Comparison of ENCODE assay signal across 9 cellular contexts in the genomic region with DNA sequence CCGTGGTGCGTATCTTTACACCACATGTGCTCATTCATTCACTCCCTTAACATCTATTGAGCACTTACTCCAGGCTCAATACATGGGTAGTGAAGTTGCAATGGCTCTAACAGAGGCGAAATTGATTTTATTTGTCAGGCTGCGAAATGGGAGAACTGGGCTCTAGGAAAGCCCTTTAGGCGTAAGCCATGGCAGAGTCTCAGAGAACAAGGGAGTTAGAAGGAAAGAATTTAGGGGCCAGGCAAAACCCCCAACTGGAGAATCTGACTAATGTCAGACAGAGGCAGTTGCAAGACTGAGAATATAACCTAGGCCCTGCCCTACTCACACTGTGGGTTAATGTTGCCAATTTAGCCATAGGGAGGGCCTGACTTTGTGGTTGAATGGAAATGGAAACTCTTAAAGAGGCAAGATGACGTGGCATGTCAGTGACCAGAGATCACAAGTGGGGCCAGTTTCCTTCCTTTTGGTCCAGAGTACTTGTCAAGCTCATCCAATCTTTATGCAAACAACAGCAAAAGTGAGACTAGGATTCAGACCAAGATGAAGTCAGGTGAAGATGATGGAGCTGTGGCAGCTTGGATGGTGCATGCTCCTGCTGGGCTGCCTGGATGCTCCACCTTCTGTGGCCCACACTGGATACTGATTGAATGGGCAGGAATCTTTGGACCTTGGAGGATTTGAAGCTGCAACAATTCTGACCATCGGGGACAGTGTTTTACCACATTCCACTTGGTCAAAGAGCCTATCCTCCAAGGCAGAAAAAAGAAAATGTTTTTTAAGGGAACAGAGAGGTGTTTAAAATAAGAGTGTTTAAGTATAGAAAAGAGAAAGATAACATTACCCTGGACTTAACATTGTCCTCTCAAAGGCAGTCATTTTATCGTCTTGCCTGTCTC.
DNase-seq lines count a peak whose midpoint lies in the region; ATAC-seq and TF ChIP-seq lines count a peak whose summit lies in the region.
"Had no signal": no experiment of that assay in that cellular context is flagged by ENCODE, and none has a peak within 500 bp of the region (broad histone marks: within the 10 kb centered on the region; RNA-seq: fewer than 3 reads in every experiment).

No MANE protein-coding gene starts in this region.

- POLR2A ChIA-PET in activated CD4-positive, alpha-beta T cell treated with anti-CD3 and anti-CD28 coated beads for 36 hours (lab: Charles Lee) = no interaction called here

- H3F3A ChIP-seq in MM.1S (ENCODE audit: insufficient read depth, low read length) = no peaks in the 10 kb centered on the region

- no peaks in the 10 kb centered on the region for H3K27me3 ChIP-seq in MM.1S (replicated peaks; ENCODE audit: insufficient read depth, low read length)
- H3K27me3 ChIP-seq: thyroid gland had no signal

- H3K4me1 ChIP-seq in MM.1S (ENCODE audit: low read length) = peaks cover 12% of the 10 kb centered on the region
- H3K4me1 ChIP-seq: thyroid gland had no signal

- peak; percentile 14 for ATAC-seq in activated CD4-positive, alpha-beta T cell treated with anti-CD3 and anti-CD28 coated beads for 36 hours
- peak; percentile 53 to 60 for ATAC-seq in stimulated activated naive B cell treated with anti-CD40 and anti-IgM and Interleukin-4, amounts not matched to agents 10 μg/mL and 1 μg/mL and 100 μg/mL, for 72 hours (replicated peaks)
- ATAC-seq in HG03469 (IDR thresholded peaks at IDR 0.05; ENCODE audit: unreplicated experiment) (no peak), GM21367 (IDR thresholded peaks at IDR 0.05; ENCODE audit: unreplicated experiment) (no peak)

- no peaks in the 10 kb centered on the region for H3K9me2 ChIP-seq in MM.1S (replicated peaks; ENCODE audit: insufficient read depth, low read length)

- H3K4me2 ChIP-seq in MM.1S (ENCODE audit: low read depth, low read length) = peak overlapping the region; percentile 28

- no peak overlapping the region for H3K27ac ChIP-seq in MM.1S (ENCODE audit: low read length)
- no peak overlapping the region for H3K27ac ChIP-seq in coronary artery
- H3K27ac ChIP-seq: thyroid gland had no signal

- no peaks in the 10 kb centered on the region for H3K79me2 ChIP-seq in MM.1S (ENCODE audit: low read length)

- H3K36me3 ChIP-seq in MM.1S (replicated peaks; ENCODE audit: insufficient read depth, low read length) = no peaks in the 10 kb centered on the region
- H3K36me3 ChIP-seq: thyroid gland had no signal

- H2AFZ ChIP-seq in MM.1S (ENCODE audit: low read length) = peak overlapping the region; percentile 46; the same call in 1 of the 2 replicates

- TF ChIP-seq CTCF in MM.1S (IDR thresholded peaks at IDR 0.05; ENCODE audit: low read length) = no peak
- no peak for TF ChIP-seq CTCF in coronary artery (IDR thresholded peaks at IDR 0.05)

- DNase-seq in activated CD4-positive, alpha-beta T cell treated with anti-CD3 and anti-CD28 coated beads for 36 hours = no peak
- DNase-seq in activated CD4-positive, alpha-beta T cell treated with anti-CD3 and anti-CD28 coated beads, Interleukin-2, amount 50 U/mL, for 4 hours = no peak
- DNase-seq in MM.1S (peak; percentile 40), coronary artery (ENCODE audit: low spot score) (peak; percentile 35), NCI-H524 (lab: John Stamatoyannopoulos, UW) (no peak)
- no peak for DNase-seq in stimulated activated naive B cell treated with anti-CD40 and anti-IgM and Interleukin-4, amounts not matched to agents 10 μg/mL and 1 μg/mL and 100 μg/mL, for 72 hours

- no peaks in the 10 kb centered on the region for H3K36me3 Mint-ChIP-seq in activated CD4-positive, alpha-beta T cell treated with anti-CD3 and anti-CD28 coated beads for 36 hours (ENCODE audit: low read depth)
- no peaks in the 10 kb centered on the region for H3K36me3 Mint-ChIP-seq in stimulated activated naive B cell treated with anti-CD40 and anti-IgM and Interleukin-4, amounts not matched to agents 10 μg/mL and 1 μg/mL and 100 μg/mL, for 72 hours

- H3K4me3 ChIP-seq in MM.1S (ENCODE audit: low read length) = no peak overlapping the region
- H3K4me3 ChIP-seq in coronary artery = no peak overlapping the region
- H3K4me3 ChIP-seq: thyroid gland had no signal

- peak overlapping the region; percentile 22 for H3K27ac Mint-ChIP-seq in activated CD4-positive, alpha-beta T cell treated with anti-CD3 and anti-CD28 coated beads for 36 hours
- no peak overlapping the region for H3K27ac Mint-ChIP-seq in stimulated activated naive B cell treated with anti-CD40 and anti-IgM and Interleukin-4, amounts not matched to agents 10 μg/mL and 1 μg/mL and 100 μg/mL, for 72 hours

- CTCF ChIA-PET in activated CD4-positive, alpha-beta T cell treated with anti-CD3 and anti-CD28 coated beads for 36 hours (lab: Charles Lee) = interaction anchor here (0.5 to 14.6 kb wide), 20 partner anchors 9 to 808 kb away, joined by 3 to 501 read pairs (median 4); partner anchors contain the start of gene YPEL5

- intact Hi-C loops in activated CD4-positive, alpha-beta T cell treated with anti-CD3 and anti-CD28 coated beads for 36 hours (cut with DNase I, micrococcal nuclease) = loop anchor here (1.0 to 10.0 kb wide), 6 partner anchors 147 to 808 kb away; partner anchors contain the start of gene GALNT14 (in 1 of the 2)

- H3K4me1 Mint-ChIP-seq in activated CD4-positive, alpha-beta T cell treated with anti-CD3 and anti-CD28 coated beads for 36 hours = peaks cover 11% of the 10 kb centered on the region
- peaks cover 11 to 12% of the 10 kb centered on the region in 2 donors for H3K4me1 Mint-ChIP-seq in stimulated activated naive B cell treated with anti-CD40 and anti-IgM and Interleukin-4, amounts not matched to agents 10 μg/mL and 1 μg/mL and 100 μg/mL, for 72 hours

- no peaks in the 10 kb centered on the region for H3K9me3 ChIP-seq in MM.1S (replicated peaks; ENCODE audit: insufficient read depth, low read length)
- H3K9me3 ChIP-seq: thyroid gland had no signal

- H4K20me1 ChIP-seq in MM.1S (ENCODE audit: insufficient read depth, low read length) = no peaks in the 10 kb centered on the region

- no peak overlapping the region for H3K4me3 Mint-ChIP-seq in activated CD4-positive, alpha-beta T cell treated with anti-CD3 and anti-CD28 coated beads for 36 hours
- no peak overlapping the region for H3K4me3 Mint-ChIP-seq in stimulated activated naive B cell treated with anti-CD40 and anti-IgM and Interleukin-4, amounts not matched to agents 10 μg/mL and 1 μg/mL and 100 μg/mL, for 72 hours

- no peak overlapping the region for H3K9ac ChIP-seq in MM.1S (ENCODE audit: low read length)

- no peaks in the 10 kb centered on the region for H3K9me3 Mint-ChIP-seq in activated CD4-positive, alpha-beta T cell treated with anti-CD3 and anti-CD28 coated beads for 36 hours (ENCODE audit: low read depth)
- H3K9me3 Mint-ChIP-seq in stimulated activated naive B cell treated with anti-CD40 and anti-IgM and Interleukin-4, amounts not matched to agents 10 μg/mL and 1 μg/mL and 100 μg/mL, for 72 hours = peaks cover 0 to 2% of the 10 kb centered on the region in 2 donors

- no peaks in the 10 kb centered on the region for H3K27me3 Mint-ChIP-seq in activated CD4-positive, alpha-beta T cell treated with anti-CD3 and anti-CD28 coated beads for 36 hours
- no peaks in the 10 kb centered on the region for H3K27me3 Mint-ChIP-seq in stimulated activated naive B cell treated with anti-CD40 and anti-IgM and Interleukin-4, amounts not matched to agents 10 μg/mL and 1 μg/mL and 100 μg/mL, for 72 hours

Comparison
In these comparisons a context has a peak if more than half of its experiments do, and no peak if none do; other contexts are left out.
1. ATAC-seq: peak in activated CD4-positive, alpha-beta T cell treated with anti-CD3 and anti-CD28 coated beads for 36 hours (single experiment) and stimulated activated naive B cell treated with anti-CD40 and anti-IgM and Interleukin-4, amounts not matched to agents 10 μg/mL and 1 μg/mL and 100 μg/mL, for 72 hours (2 of 2); none in HG03469 (single experiment) and GM21367 (single experiment).
2. DNase-seq: peak in MM.1S (single experiment) and coronary artery (single experiment); none in activated CD4-positive, alpha-beta T cell treated with anti-CD3 and anti-CD28 coated beads for 36 hours (single experiment), activated CD4-positive, alpha-beta T cell treated with anti-CD3 and anti-CD28 coated beads, Interleukin-2, amount 50 U/mL, for 4 hours (0 of 2), stimulated activated naive B cell treated with anti-CD40 and anti-IgM and Interleukin-4, amounts not matched to agents 10 μg/mL and 1 μg/mL and 100 μg/mL, for 72 hours (single experiment) and NCI-H524 (0 of 2).